1 cellular context compared by ENCODE assay signal in the genomic region with DNA sequence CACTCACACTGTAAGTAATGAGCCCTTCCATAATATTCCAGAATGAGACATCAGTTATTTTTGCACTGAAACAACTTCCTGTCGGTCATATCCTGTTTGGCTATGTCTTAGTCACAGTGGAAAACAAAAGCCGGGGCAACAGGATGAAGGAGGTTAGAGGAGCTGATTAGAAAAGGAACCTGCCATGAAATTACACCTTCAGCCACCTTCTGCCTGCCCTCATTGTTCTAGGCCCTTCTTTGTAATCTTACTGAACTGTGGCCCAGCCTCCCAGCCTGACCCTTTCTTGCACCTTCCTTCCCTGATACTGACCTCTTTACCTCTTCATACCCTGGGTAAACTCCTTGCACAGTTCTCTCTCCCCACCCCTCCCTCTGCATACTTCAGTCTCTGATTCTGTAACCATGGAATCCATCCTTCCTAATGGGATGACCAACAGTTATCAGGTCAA.
TF ChIP-seq lines count a peak whose summit lies in the region.

No MANE protein-coding gene starts in this region.

TF ChIP-seq in HCT116, 20 proteins besides CTCF, POLR2A, EP300 and RAD21 (continued from another document):
- TF ChIP-seq, protein P1, sequence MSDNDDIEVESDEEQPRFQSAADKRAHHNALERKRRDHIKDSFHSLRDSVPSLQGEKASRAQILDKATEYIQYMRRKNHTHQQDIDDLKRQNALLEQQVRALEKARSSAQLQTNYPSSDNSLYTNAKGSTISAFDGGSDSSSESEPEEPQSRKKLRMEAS (IDR thresholded peaks at IDR 0.05): no peak
- TF ChIP-seq JUND (IDR thresholded peaks at IDR 0.05): peak; percentile 22; the same call in 1 of the 2 replicates
